ENCODE assay signal across 14 cellular contexts in genomic region chr14:85516239-85517112, GRCh38. TPM values are rescaled to one million over a fixed set of nuclear protein-coding genes. Genes with fewer than 3 reads are reported as not detected.
DNase-seq lines count a peak whose midpoint lies in the region; FAIRE-seq and TF ChIP-seq lines count a peak whose summit lies in the region.
"Had no signal": no experiment of that assay in that cellular context is flagged by ENCODE, and none has a peak within 500 bp of the region (broad histone marks: within the 10 kb centered on the region; RNA-seq: fewer than 3 reads in every experiment).

No MANE protein-coding gene starts in this region.

- H3K4me1 Mint-ChIP-seq in osteocyte (ENCODE audit: unreplicated experiment) (peaks cover 33% of the 10 kb centered on the region), Calu3 (ENCODE audit: low read depth, unreplicated experiment) (no peaks in the 10 kb centered on the region)

- H3K4me3 Mint-ChIP-seq in osteocyte (ENCODE audit: unreplicated experiment) (no peak overlapping the region), Calu3 (ENCODE audit: low read depth, unreplicated experiment) (no peak overlapping the region)

- FAIRE-seq in urothelium cell line (lab: Jason Lieb, UNC): no peak

- DNase-seq in ELR (ENCODE audit: low read depth) (peak; percentile 89), OCI-M1 (lab: John Stamatoyannopoulos, UW) (peak; percentile 20), dermis blood vessel endothelial cell (peak; percentile 79), osteocyte (ENCODE audit: extremely low spot score, unreplicated experiment) (no peak), NCI-H187 treated with DMSO at 0.1 percent for 48 hours (lab: John Stamatoyannopoulos, UW) (no peak), D341Med (ENCODE audit: low spot score) (no peak), Calu3 (no peak), urothelium cell line (ENCODE audit: low spot score) (no peak)
- DNase-seq: Caco-2; effector memory CD4-positive, alpha-beta T cell; NCI-H1105; retina; T-helper 2 cell; upper lobe of right lung had no signal

- TF ChIP-seq CTCF in osteocyte (IDR thresholded peaks at IDR 0.05): no peak
- TF ChIP-seq CTCF in Calu3 (IDR thresholded peaks at IDR 0.05; ENCODE audit: unreplicated experiment): no peak

- BruUV-seq in Calu3 (replicated peaks; lab: Mats Ljungman, UMichigan): no TSS peak

- H3K36me3 Mint-ChIP-seq in osteocyte (ENCODE audit: unreplicated experiment) (no peaks in the 10 kb centered on the region), Calu3 (ENCODE audit: insufficient read depth, unreplicated experiment) (no peaks in the 10 kb centered on the region)

- H3K27ac Mint-ChIP-seq in osteocyte (ENCODE audit: unreplicated experiment) (peak overlapping the region; percentile 81), Calu3 (ENCODE audit: unreplicated experiment) (no peak overlapping the region)

- intact Hi-C loops in Calu3 (cut with micrococcal nuclease; ENCODE audit: unreplicated experiment): no loop called here

- H3K27me3 Mint-ChIP-seq in osteocyte (ENCODE audit: unreplicated experiment): no peaks in the 10 kb centered on the region
- no peaks in the 10 kb centered on the region for H3K27me3 Mint-ChIP-seq in Calu3 (ENCODE audit: unreplicated experiment)

- H3K9me3 Mint-ChIP-seq in osteocyte (ENCODE audit: unreplicated experiment): peaks cover 7% of the 10 kb centered on the region
- peaks cover 17% of the 10 kb centered on the region for H3K9me3 Mint-ChIP-seq in Calu3 (ENCODE audit: low read depth, unreplicated experiment)

- CTCF ChIA-PET in Calu3 (lab: Charles Lee): no interaction called here

RNA-seq across cellular contexts. Expression of gene FLRT2, which starts 13.5 kb away (rescaled TPM):
- 213 and 216 TPM in 2 replicates for total RNA-seq in dermis blood vessel endothelial cell
- 168 and 181 TPM in 2 replicates for total RNA-seq in osteocyte
- not detected in 2 replicates for total RNA-seq in Calu3 (2022)

Comparison
In these comparisons a context has a peak if more than half of its experiments do, and no peak if none do; other contexts are left out.
1. DNase-seq: peak in ELR (single experiment), OCI-M1 (single experiment) and dermis blood vessel endothelial cell (single experiment); none in osteocyte (single experiment), NCI-H187 treated with DMSO at 0.1 percent for 48 hours (single experiment), D341Med (single experiment), Calu3 (single experiment) and urothelium cell line (single experiment).
2. RNA of gene FLRT2, which starts 13.5 kb away (total RNA-seq): 213 to 216 TPM in dermis blood vessel endothelial cell and 168 to 181 TPM in osteocyte; not detected in Calu3; every median in the first group is over 100 times any median in the second.